Comparison of ENCODE assay signal across 14 cellular contexts in genomic region chr2:178707471-178707870, GRCh38.
DNase-seq lines count a peak whose midpoint lies in the region; ATAC-seq and TF ChIP-seq lines count a peak whose summit lies in the region.
"Had no signal": no experiment of that assay in that cellular context is flagged by ENCODE, and none has a peak within 500 bp of the region (broad histone marks: within the 10 kb centered on the region; RNA-seq: fewer than 3 reads in every experiment).

No MANE protein-coding gene starts in this region.

- peak overlapping the region; percentile 62 for H3K27ac Mint-ChIP-seq in nephron progenitor cell
- H3K27ac Mint-ChIP-seq: CD4-positive, alpha-beta memory T cell; HFFc6 had no signal

- intact Hi-C loops in left ventricle myocardium superior (cut with micrococcal nuclease): no loop called here
- intact Hi-C loops in left cardiac atrium (cut with DNase I): no loop called here

- H3K4me1 Mint-ChIP-seq in nephron progenitor cell: no peaks in the 10 kb centered on the region
- H3K4me1 Mint-ChIP-seq: CD4-positive, alpha-beta memory T cell had no signal

- H3K36me3 Mint-ChIP-seq in nephron progenitor cell (ENCODE audit: low read depth): no peaks in the 10 kb centered on the region

- H3K9me3 Mint-ChIP-seq in nephron progenitor cell: no peaks in the 10 kb centered on the region
- H3K9me3 Mint-ChIP-seq: CD4-positive, alpha-beta memory T cell; HFFc6 had no signal

- DNase-seq in left ventricle myocardium superior (no peak), left cardiac atrium (no peak), NCI-H82 (lab: John Stamatoyannopoulos, UW) (peak; percentile 75), nephron progenitor cell (no peak), caudate nucleus (lab: John Stamatoyannopoulos, UW) (no peak), substantia nigra (lab: John Stamatoyannopoulos, UW) (no peak), GM03348 (ENCODE audit: low spot score) (no peak)
- DNase-seq: BE2C; CD4-positive, alpha-beta memory T cell; DMS79; HCEC 1CT; HFFc6 had no signal

- H3K27ac ChIP-seq in caudate nucleus (ENCODE audit: low read depth, low read length): no peak overlapping the region
- no peak overlapping the region for H3K27ac ChIP-seq in substantia nigra (ENCODE audit: low read depth, low read length, poor library complexity, severe bottlenecking)
- H3K27ac ChIP-seq: A549, C4-2B had no signal

- TF ChIP-seq CTCF in nephron progenitor cell (IDR thresholded peaks at IDR 0.05): no peak

- peak; percentile 19 for ATAC-seq in left ventricle myocardium superior
- ATAC-seq in left cardiac atrium: no peak
- ATAC-seq: A549 had no signal

- H3K27me3 Mint-ChIP-seq in nephron progenitor cell (ENCODE audit: low read depth, poor library complexity): no peaks in the 10 kb centered on the region
- H3K27me3 Mint-ChIP-seq: CD4-positive, alpha-beta memory T cell had no signal

- no peak overlapping the region for H3K4me3 Mint-ChIP-seq in nephron progenitor cell
- H3K4me3 Mint-ChIP-seq: CD4-positive, alpha-beta memory T cell; HFFc6 had no signal
